21 cellular contexts compared by ENCODE assay signal in the genomic region with DNA sequence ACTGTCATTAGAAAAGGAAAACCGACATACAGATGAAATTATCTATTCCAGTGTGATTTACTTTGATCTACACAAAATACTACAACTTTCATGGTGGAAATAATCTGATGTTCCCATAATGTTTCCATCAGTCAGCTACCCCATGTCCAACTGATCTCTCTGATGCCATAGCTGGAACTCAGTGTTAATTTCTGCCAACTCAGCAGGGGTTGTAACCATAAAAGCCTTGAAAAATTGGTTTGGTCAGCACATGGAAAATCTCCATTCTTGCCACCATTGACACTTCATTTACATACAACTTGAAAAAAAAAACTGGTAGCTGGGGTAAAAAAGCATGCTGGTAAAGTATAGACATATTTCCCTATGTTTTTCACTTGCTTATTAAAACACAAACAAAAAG.
DNase-seq lines count a peak whose midpoint lies in the region; ATAC-seq, FAIRE-seq and TF ChIP-seq lines count a peak whose summit lies in the region.
"Had no signal": no experiment of that assay in that cellular context is flagged by ENCODE, and none has a peak within 500 bp of the region (broad histone marks: within the 10 kb centered on the region; RNA-seq: fewer than 3 reads in every experiment).

No MANE protein-coding gene starts in this region.

- TF ChIP-seq POLR2A in A549 (IDR thresholded peaks at IDR 0.05; ENCODE audit: low read length): no peak

- no peaks in the 10 kb centered on the region for H3K36me3 ChIP-seq in DND-41 (ENCODE audit: insufficient read depth, low read length)
- H3K36me3 ChIP-seq in SU-DHL-6 (ENCODE audit: low read length): no peaks in the 10 kb centered on the region
- H3K36me3 ChIP-seq: BLaER1 treated with 17β-estradiol and CSF1 and Interleukin-3, amounts not matched to agents 10 nM and 100 nM had no signal

- intact Hi-C loops in posterior vena cava (cut with DNase I): no loop called here

- 0 out of 2 replicates have a peak overlapping the region, but pooled peaks have one; percentile 46 for H2AFZ ChIP-seq in DND-41 (ENCODE audit: low read depth, low read length)
- H2AFZ ChIP-seq in SU-DHL-6 (ENCODE audit: low read depth, low read length, severe bottlenecking): peak overlapping the region; percentile 10

- H3K4me2 ChIP-seq in A549: no peak overlapping the region
- no peak overlapping the region for H3K4me2 ChIP-seq in DND-41 (ENCODE audit: insufficient read depth, low read length)
- no peak overlapping the region for H3K4me2 ChIP-seq in SU-DHL-6 (ENCODE audit: low read depth, low read length, poor library complexity, severe bottlenecking)

- TF ChIP-seq CTCF in A549 (IDR thresholded peaks at IDR 0.05) (no peak), DND-41 (IDR thresholded peaks at IDR 0.05; ENCODE audit: borderline replicate concordance, extremely low read depth, low read length, poor library complexity, severe bottlenecking) (no peak), SU-DHL-6 (IDR thresholded peaks at IDR 0.05; ENCODE audit: insufficient read depth, low read length, poor library complexity, severe bottlenecking) (no peak)

- no peak overlapping the region for H3K9ac ChIP-seq in DND-41 (ENCODE audit: low read depth, low read length)
- H3K9ac ChIP-seq in SU-DHL-6 (ENCODE audit: low read length): no peak overlapping the region
- H3K9ac ChIP-seq: BLaER1 treated with 17β-estradiol and CSF1 and Interleukin-3, amounts not matched to agents 10 nM and 100 nM had no signal

- TF ChIP-seq EP300 in A549 (IDR thresholded peaks at IDR 0.05): no peak

- H3K9me3 ChIP-seq in A549 (no peaks in the 10 kb centered on the region), DND-41 (ENCODE audit: insufficient read depth, low read length, severe bottlenecking) (no peaks in the 10 kb centered on the region), SU-DHL-6 (ENCODE audit: insufficient read depth, low read length) (no peaks in the 10 kb centered on the region)
- H3K9me3 ChIP-seq: BLaER1 treated with 17β-estradiol and CSF1 and Interleukin-3, amounts not matched to agents 10 nM and 100 nM; Caco-2 had no signal

- H3K79me2 ChIP-seq in DND-41 (ENCODE audit: insufficient read depth, low read length) (no peaks in the 10 kb centered on the region), SU-DHL-6 (ENCODE audit: insufficient read depth, low read length) (no peaks in the 10 kb centered on the region)

- POLR2A ChIA-PET in A549 (lab: Yijun Ruan, JAX): no interaction called here

- no peak for FAIRE-seq in A549 (lab: Jason Lieb, UNC)
- FAIRE-seq: A204.1, D721Med, G401.6, GM12891 had no signal

- peaks cover 4 to 11% of the 10 kb centered on the region in 2 donors for H3K9me3 Mint-ChIP-seq in activated naive CD4-positive, alpha-beta T cell treated with anti-CD3 and anti-CD28 coated beads, Interleukin-2, amount 50 U/mL, for 72 hours

- no peak for TF ChIP-seq RAD21 in A549 (conservative IDR thresholded peaks at IDR 0.05 in 1 of 2, IDR thresholded peaks at IDR 0.05 in 1 of 2)

- H3K27me3 ChIP-seq in DND-41 (ENCODE audit: insufficient read depth, low read length, poor library complexity) (no peaks in the 10 kb centered on the region), SU-DHL-6 (ENCODE audit: low read length) (no peaks in the 10 kb centered on the region)
- H3K27me3 ChIP-seq: BLaER1 treated with 17β-estradiol and CSF1 and Interleukin-3, amounts not matched to agents 10 nM and 100 nM had no signal

- H3K4me3 ChIP-seq in A549 (no peak overlapping the region), DND-41 (ENCODE audit: low read depth in 1 of 2, low read length in 2 of 2) (no peak overlapping the region), SU-DHL-6 (ENCODE audit: insufficient read depth, low read length, poor library complexity, severe bottlenecking) (no peak overlapping the region)
- H3K4me3 ChIP-seq: BLaER1 treated with 17β-estradiol and CSF1 and Interleukin-3, amounts not matched to agents 10 nM and 100 nM had no signal

- H3K27ac ChIP-seq in A549 (no peak overlapping the region), DND-41 (ENCODE audit: low read length) (no peak overlapping the region), SU-DHL-6 (ENCODE audit: low read depth, low read length) (no peak overlapping the region)
- H3K27ac ChIP-seq: BLaER1 treated with 17β-estradiol and CSF1 and Interleukin-3, amounts not matched to agents 10 nM and 100 nM; C4-2B had no signal

- H3K9me2 ChIP-seq in SU-DHL-6 (replicated peaks; ENCODE audit: insufficient read depth, low read length): no peaks in the 10 kb centered on the region

- no peak overlapping the region for H3K27ac Mint-ChIP-seq in activated naive CD4-positive, alpha-beta T cell treated with anti-CD3 and anti-CD28 coated beads, Interleukin-2, amount 50 U/mL, for 72 hours
- H3K27ac Mint-ChIP-seq: B cell; CD4-positive, alpha-beta T cell; CD8-positive, alpha-beta T cell had no signal

- no peaks in the 10 kb centered on the region for H4K20me1 ChIP-seq in DND-41 (ENCODE audit: insufficient read depth, low read length)
- H4K20me1 ChIP-seq in SU-DHL-6 (ENCODE audit: low read depth, low read length): no peaks in the 10 kb centered on the region
- H4K20me1 ChIP-seq: BLaER1 treated with 17β-estradiol and CSF1 and Interleukin-3, amounts not matched to agents 10 nM and 100 nM had no signal

- H3F3A ChIP-seq in SU-DHL-6 (ENCODE audit: insufficient read depth): no peaks in the 10 kb centered on the region

- H3K36me3 Mint-ChIP-seq in activated naive CD4-positive, alpha-beta T cell treated with anti-CD3 and anti-CD28 coated beads, Interleukin-2, amount 50 U/mL, for 72 hours: no peaks in the 10 kb centered on the region
- H3K36me3 Mint-ChIP-seq: CD8-positive, alpha-beta T cell had no signal

- ATAC-seq in A549 (no peak), DND-41 (ENCODE audit: insufficient read depth, low read depth) (no peak)
- no peak for ATAC-seq in activated naive CD4-positive, alpha-beta T cell treated with anti-CD3 and anti-CD28 coated beads, Interleukin-2, amount 50 U/mL, for 72 hours
- ATAC-seq: CD8-positive, alpha-beta T cell had no signal

- WGBS in A549 (ENCODE audit: missing lambda C conversion rate): 63% methylated on average over 1 of the region's 1 CpG

- H3K4me1 ChIP-seq in A549: no peaks in the 10 kb centered on the region
- H3K4me1 ChIP-seq in DND-41 (ENCODE audit: insufficient read depth, low read length): no peaks in the 10 kb centered on the region

- DNase-seq in A549 (ENCODE audit: low read depth in 1 of 2, low spot score in 1 of 2) (no peak), DND-41 (no peak), DMS53 treated with DMSO at 0.1 percent for 48 hours (lab: John Stamatoyannopoulos, UW; ENCODE audit: unreplicated experiment) (no peak), posterior vena cava (ENCODE audit: low spot score) (no peak)
- no peak for DNase-seq in activated naive CD4-positive, alpha-beta T cell treated with anti-CD3 and anti-CD28 coated beads, Interleukin-2, amount 50 U/mL, for 72 hours (ENCODE audit: low spot score in 2 of 2)
- DNase-seq: 8988T; AML-193; Caco-2; Calu3; CD4-positive, alpha-beta T cell; CD8-positive, alpha-beta T cell; DMS79; GF-D8 had no signal

- CTCF ChIA-PET in A549 (lab: Yijun Ruan, JAX): no interaction called here

TF ChIP-seq in A549, 52 proteins besides CTCF, POLR2A, EP300 and RAD21:
- TF ChIP-seq JUN (IDR thresholded peaks at IDR 0.05): no peak
- no peak for TF ChIP-seq HEYL (CRISPR knock-in tag; IDR thresholded peaks at IDR 0.05)
- TF ChIP-seq HOXA7 (CRISPR knock-in tag; IDR thresholded peaks at IDR 0.05): no peak
- no peak for TF ChIP-seq TFCP2L1 (CRISPR knock-in tag; IDR thresholded peaks at IDR 0.05)
- peak; percentile 40 for TF ChIP-seq MAFK (IDR thresholded peaks at IDR 0.05; ENCODE audit: partially characterized antibody)
- TF ChIP-seq CBX2 (IDR thresholded peaks at IDR 0.05; ENCODE audit: borderline replicate concordance, low read depth): no peak
- TF ChIP-seq HOXB5 (CRISPR knock-in tag; IDR thresholded peaks at IDR 0.05): no peak
